In the genomic region with DNA sequence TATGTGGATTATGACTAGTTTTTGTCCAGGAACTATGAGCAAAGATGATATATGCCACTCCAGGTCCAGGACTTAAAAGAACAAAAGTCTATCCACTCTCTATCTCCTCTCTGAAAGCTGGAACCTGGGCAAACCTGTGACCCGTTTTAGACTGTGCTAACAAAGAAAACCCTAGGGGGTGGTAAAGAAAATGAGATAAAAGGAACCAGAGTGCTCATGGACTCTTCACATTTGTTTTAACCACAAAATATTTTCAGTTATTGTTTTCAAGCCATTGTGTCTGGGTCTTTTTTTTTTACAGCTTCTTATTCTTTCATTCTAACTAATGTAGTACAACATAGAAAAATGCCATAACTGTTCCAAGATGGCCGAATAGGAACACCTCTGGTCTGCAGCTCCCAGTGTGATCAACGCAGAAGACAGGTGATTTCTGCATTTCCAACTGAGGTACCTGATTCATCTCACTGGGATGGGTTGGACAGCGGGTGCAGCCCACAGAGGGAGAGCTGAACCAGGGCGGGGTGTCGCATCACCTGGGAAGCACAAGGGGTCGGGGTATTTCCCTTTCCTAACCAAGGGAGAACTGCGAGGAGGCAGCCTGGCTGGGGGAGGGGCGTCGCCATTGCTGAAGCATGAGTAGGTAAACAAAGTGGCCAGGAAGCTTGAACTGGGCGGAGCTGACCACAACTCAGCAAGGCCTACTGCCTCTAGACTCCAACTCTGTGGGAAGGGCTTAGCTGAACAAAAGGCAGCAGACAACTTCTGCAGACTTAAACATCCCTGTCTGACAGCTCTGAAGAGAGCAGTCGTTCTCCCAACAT, we compare ENCODE assay signal across 9 cellular contexts. TPM values are rescaled to one million over a fixed set of nuclear protein-coding genes. Genes with fewer than 3 reads are reported as not detected.
DNase-seq lines count a peak whose midpoint lies in the region; TF ChIP-seq lines count a peak whose summit lies in the region.
"Had no signal": no experiment of that assay in that cellular context is flagged by ENCODE, and none has a peak within 500 bp of the region (broad histone marks: within the 10 kb centered on the region; RNA-seq: fewer than 3 reads in every experiment).

No MANE protein-coding gene starts in this region.

- no peaks in the 10 kb centered on the region for H3K9me3 Mint-ChIP-seq in activated CD4-positive, alpha-beta T cell treated with anti-CD3 and anti-CD28 coated beads, Interleukin-2, amount 10 ng/mL, durations not matched to agents 24 days and 14 days

- no peak overlapping the region for H3K27ac Mint-ChIP-seq in activated CD4-positive, alpha-beta T cell treated with anti-CD3 and anti-CD28 coated beads, Interleukin-2, amount 10 ng/mL, durations not matched to agents 24 days and 14 days

- H3K4me3 Mint-ChIP-seq in activated CD4-positive, alpha-beta T cell treated with anti-CD3 and anti-CD28 coated beads, Interleukin-2, amount 10 ng/mL, durations not matched to agents 24 days and 14 days: no peak overlapping the region

- H3K27me3 ChIP-seq in colonic mucosa (no peaks in the 10 kb centered on the region), spleen (replicated peaks in 1 of 7) (no peaks in the 10 kb centered on the region), prostate gland (replicated peaks; ENCODE audit: insufficient read depth) (no peaks in the 10 kb centered on the region)

- H3K36me3 ChIP-seq in colonic mucosa (no peaks in the 10 kb centered on the region), spleen (no peaks in the 10 kb centered on the region), prostate gland (no peaks in the 10 kb centered on the region)

- no peak overlapping the region for H3K9ac ChIP-seq in colonic mucosa (ENCODE audit: low read depth in 2 of 2, low read length in 2 of 2)

- peaks cover 30% of the 10 kb centered on the region for H3K4me1 Mint-ChIP-seq in activated CD4-positive, alpha-beta T cell treated with anti-CD3 and anti-CD28 coated beads, Interleukin-2, amount 10 ng/mL, durations not matched to agents 24 days and 14 days

- H3K4me1 ChIP-seq in colonic mucosa: no peaks in the 10 kb centered on the region
- H3K4me1 ChIP-seq in spleen: peaks cover 0 to 13% (median 0%) of the 10 kb centered on the region in 6 donors
- H3K4me1 ChIP-seq in prostate gland (replicated peaks): no peaks in the 10 kb centered on the region

- TF ChIP-seq CTCF in colonic mucosa (IDR thresholded peaks at IDR 0.05): no peak
- TF ChIP-seq CTCF in spleen (IDR thresholded peaks at IDR 0.05 in 8 of 11, conservative IDR thresholded peaks at IDR 0.05 in 3 of 11): no peak
- no peak for TF ChIP-seq CTCF in prostate gland (IDR thresholded peaks at IDR 0.05)

- no peaks in the 10 kb centered on the region for H3K27me3 Mint-ChIP-seq in activated CD4-positive, alpha-beta T cell treated with anti-CD3 and anti-CD28 coated beads, Interleukin-2, amount 10 ng/mL, durations not matched to agents 24 days and 14 days

- DNase-seq in activated CD4-positive, alpha-beta T cell treated with anti-CD3 and anti-CD28 coated beads, Interleukin-2, amount 10 ng/mL, durations not matched to agents 24 days and 14 days: peak; percentile 70
- DNase-seq in activated CD4-positive, alpha-beta T cell treated with anti-CD3 and anti-CD28 coated beads, Interleukin-2, amount 50 U/mL, for 4 hours: no peak
- DNase-seq in NCI-H2227 treated with DMSO at 0.1 percent for 48 hours (lab: John Stamatoyannopoulos, UW): peak; percentile 50
- DNase-seq in colonic mucosa: peak; percentile 42
- peak; percentile 73 for DNase-seq in spleen
- no peak for DNase-seq in activated T-cell treated with anti-CD3 and anti-CD28 coated beads, Interleukin-2, amount 50 U/mL, for 1 hour
- no peak for DNase-seq in 8988T
- no peak for DNase-seq in prostate gland (ENCODE audit: low spot score)

- H3K27ac ChIP-seq in colonic mucosa (no peak overlapping the region), spleen (peak overlapping the region in 1 of 8 donors; percentile 33), prostate gland (no peak overlapping the region)
- H3K27ac ChIP-seq: C4-2B had no signal

- no peaks in the 10 kb centered on the region for H3K9me3 ChIP-seq in colonic mucosa
- peaks cover 0 to 6% (median 0%) of the 10 kb centered on the region in 8 donors for H3K9me3 ChIP-seq in spleen
- no peaks in the 10 kb centered on the region for H3K9me3 ChIP-seq in prostate gland

- intact Hi-C loops in activated CD4-positive, alpha-beta T cell treated with anti-CD3 and anti-CD28 coated beads, Interleukin-2, amount 10 ng/mL, durations not matched to agents 24 days and 14 days (cut with micrococcal nuclease): no loop called here
- intact Hi-C loops in colonic mucosa (cut with DNase I) (no loop called here), spleen (cut with DNase I; ENCODE audit: low total_unique reads) (no loop called here), prostate gland (cut with DNase I) (no loop called here)

- TF ChIP-seq POLR2A in spleen (IDR thresholded peaks at IDR 0.05): no peak
- TF ChIP-seq POLR2A in prostate gland (IDR thresholded peaks at IDR 0.05): no peak

- WGBS in spleen, 5 donors: 51 to 65% (median 58%) methylated on average over 11 to 12 of the region's 12 CpGs
- WGBS in prostate gland: 69% methylated on average over 12 of the region's 12 CpGs

- H3K4me3 ChIP-seq in colonic mucosa (no peak overlapping the region), spleen (no peak overlapping the region), prostate gland (no peak overlapping the region)

- peaks cover 15% of the 10 kb centered on the region for H3K36me3 Mint-ChIP-seq in activated CD4-positive, alpha-beta T cell treated with anti-CD3 and anti-CD28 coated beads, Interleukin-2, amount 10 ng/mL, durations not matched to agents 24 days and 14 days (ENCODE audit: low read depth)

RNA-seq across cellular contexts. Expression of gene CHM, which starts 45.1 kb away (rescaled TPM):
- total RNA-seq in activated CD4-positive, alpha-beta T cell treated with anti-CD3 and anti-CD28 coated beads, Interleukin-2, amount 10 ng/mL, durations not matched to agents 24 days and 14 days: 13.6 and 16.7 TPM in 2 replicates
- 10 to 100 TPM; 16.7 to 16.8 TPM for total RNA-seq in colonic mucosa
- total RNA-seq in spleen: 10 to 100 TPM; 17.9 to 35.3 (median 26.1) TPM
- polyA plus RNA-seq in spleen: 1 to 10 TPM; 9.3 to 9.9 (median 9.8) TPM
- 10 to 100 TPM; 13.9 to 20.2 TPM for total RNA-seq in prostate gland

Comparison
In these comparisons a context has a peak if more than half of its experiments do, and no peak if none do; other contexts are left out.
1. DNase-seq: peak in activated CD4-positive, alpha-beta T cell treated with anti-CD3 and anti-CD28 coated beads, Interleukin-2, amount 10 ng/mL, durations not matched to agents 24 days and 14 days (single experiment), NCI-H2227 treated with DMSO at 0.1 percent for 48 hours (single experiment), colonic mucosa (single experiment) and spleen (single experiment); none in activated CD4-positive, alpha-beta T cell treated with anti-CD3 and anti-CD28 coated beads, Interleukin-2, amount 50 U/mL, for 4 hours (0 of 2), activated T-cell treated with anti-CD3 and anti-CD28 coated beads, Interleukin-2, amount 50 U/mL, for 1 hour (single experiment), 8988T (single experiment) and prostate gland (single experiment).